16 cellular contexts compared by ENCODE assay signal in genomic region chr5:158634713-158635112, GRCh38.
"Had no signal": no experiment of that assay in that cellular context is flagged by ENCODE, and none has a peak within 500 bp of the region (broad histone marks: within the 10 kb centered on the region; RNA-seq: fewer than 3 reads in every experiment).

No MANE protein-coding gene starts in this region.

- ATAC-seq: lower lobe of right lung, right cardiac atrium, T-cell, upper lobe of right lung had no signal

- H3K4me3 ChIP-seq: ascending aorta, esophagus squamous epithelium, lower lobe of right lung, upper lobe of right lung had no signal

- H3K27ac ChIP-seq: ascending aorta, esophagus squamous epithelium, lower lobe of right lung, neutrophil, upper lobe of right lung, VCaP had no signal

- H3K27me3 Mint-ChIP-seq: activated CD4-positive, alpha-beta memory T cell treated with anti-CD3 and anti-CD28 coated beads, Interleukin-2, amount 10 ng/mL, durations not matched to agents 7 days and 5 days had no signal

- H3K36me3 Mint-ChIP-seq: mesothelial cell of epicardium, T-cell had no signal

- H3K4me1 Mint-ChIP-seq: activated CD4-positive, alpha-beta memory T cell treated with anti-CD3 and anti-CD28 coated beads, Interleukin-2, amount 10 ng/mL, durations not matched to agents 7 days and 5 days; mesothelial cell of epicardium; T-cell had no signal

- H3K9me3 Mint-ChIP-seq: activated CD4-positive, alpha-beta memory T cell treated with anti-CD3 and anti-CD28 coated beads, Interleukin-2, amount 10 ng/mL, durations not matched to agents 7 days and 5 days; mesothelial cell of epicardium; T-cell had no signal

- DNase-seq: activated CD4-positive, alpha-beta memory T cell treated with anti-CD3 and anti-CD28 coated beads, Interleukin-2, amount 10 ng/mL, durations not matched to agents 7 days and 5 days; activated CD8-positive, alpha-beta memory T cell treated with anti-CD3 and anti-CD28 coated beads, Interleukin-2, amount 50 U/mL, for 48 hours; activated naive CD4-positive, alpha-beta T cell; esophagus squamous epithelium; hypothalamus; lower lobe of right lung; posterior cingulate gyrus; right cardiac atrium; stimulated activated CD4-positive, alpha-beta T cell treated with anti-CD3 and anti-CD28 coated beads, Interleukin-2, amount 100 ng/mL, for 24 hours; stimulated activated naive CD4-positive, alpha-beta T cell; T-cell; upper lobe of right lung had no signal

- H3K4me1 ChIP-seq: ascending aorta, esophagus squamous epithelium, lower lobe of right lung, upper lobe of right lung had no signal

- H3K27me3 ChIP-seq: ascending aorta, esophagus squamous epithelium, neutrophil, upper lobe of right lung had no signal

- H3K4me3 Mint-ChIP-seq: activated CD4-positive, alpha-beta memory T cell treated with anti-CD3 and anti-CD28 coated beads, Interleukin-2, amount 10 ng/mL, durations not matched to agents 7 days and 5 days; mesothelial cell of epicardium; T-cell had no signal

- H3K36me3 ChIP-seq: ascending aorta, esophagus squamous epithelium, lower lobe of right lung, neutrophil, upper lobe of right lung had no signal

- H3K9me3 ChIP-seq: ascending aorta, esophagus squamous epithelium, lower lobe of right lung, neutrophil, upper lobe of right lung had no signal

- H3K27ac Mint-ChIP-seq: activated CD4-positive, alpha-beta memory T cell treated with anti-CD3 and anti-CD28 coated beads, Interleukin-2, amount 10 ng/mL, durations not matched to agents 7 days and 5 days; mesothelial cell of epicardium; T-cell had no signal
